Comparison of ENCODE assay signal across 8 cellular contexts in the genomic region with DNA sequence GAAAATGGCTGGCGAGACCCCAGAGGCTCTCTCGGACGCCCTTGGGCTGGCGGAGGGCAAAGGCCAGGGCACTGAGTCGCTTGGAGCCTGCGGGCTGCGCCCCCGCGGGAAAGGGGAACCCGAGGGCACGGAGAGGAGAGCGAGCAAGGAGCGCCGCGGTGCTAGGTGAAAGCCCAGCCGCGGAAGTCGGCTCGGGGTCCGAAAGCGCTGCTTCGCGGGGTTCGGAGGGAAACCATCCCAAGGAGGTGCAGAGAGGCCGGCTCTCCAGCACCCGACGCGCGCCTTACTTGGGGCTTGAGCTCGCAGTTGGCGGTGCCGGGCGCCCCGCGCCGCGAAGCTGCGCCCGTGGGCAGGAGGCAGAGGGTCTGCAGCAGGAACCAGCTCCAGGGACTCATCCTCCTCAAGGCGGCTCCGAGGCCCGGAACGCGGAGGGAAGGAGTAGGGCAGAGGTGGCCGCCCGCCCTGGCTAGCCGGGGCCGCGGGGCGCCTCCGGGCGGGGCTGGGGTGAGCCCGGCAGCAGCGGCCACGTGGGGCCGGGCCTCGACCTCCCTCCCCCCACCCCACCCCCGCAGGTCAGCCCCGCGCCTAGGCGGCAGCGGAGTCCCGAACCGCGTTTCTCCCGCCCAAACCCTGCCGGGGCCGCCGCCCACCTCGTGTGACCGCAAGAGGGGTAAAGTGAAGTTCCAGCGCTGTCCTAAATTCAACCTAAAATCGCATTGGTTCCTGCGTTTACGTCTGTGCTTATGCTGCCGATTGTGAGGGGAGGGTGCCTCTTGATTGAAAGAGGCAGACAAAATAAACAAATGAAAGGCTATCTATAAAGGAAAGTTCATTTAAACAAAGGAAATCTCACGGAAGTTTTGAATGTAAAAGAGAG. TPM values are rescaled to one million over a fixed set of nuclear protein-coding genes. Genes with fewer than 3 reads are reported as not detected.
DNase-seq lines count a peak whose midpoint lies in the region; ATAC-seq and TF ChIP-seq lines count a peak whose summit lies in the region.

A gene with protein sequence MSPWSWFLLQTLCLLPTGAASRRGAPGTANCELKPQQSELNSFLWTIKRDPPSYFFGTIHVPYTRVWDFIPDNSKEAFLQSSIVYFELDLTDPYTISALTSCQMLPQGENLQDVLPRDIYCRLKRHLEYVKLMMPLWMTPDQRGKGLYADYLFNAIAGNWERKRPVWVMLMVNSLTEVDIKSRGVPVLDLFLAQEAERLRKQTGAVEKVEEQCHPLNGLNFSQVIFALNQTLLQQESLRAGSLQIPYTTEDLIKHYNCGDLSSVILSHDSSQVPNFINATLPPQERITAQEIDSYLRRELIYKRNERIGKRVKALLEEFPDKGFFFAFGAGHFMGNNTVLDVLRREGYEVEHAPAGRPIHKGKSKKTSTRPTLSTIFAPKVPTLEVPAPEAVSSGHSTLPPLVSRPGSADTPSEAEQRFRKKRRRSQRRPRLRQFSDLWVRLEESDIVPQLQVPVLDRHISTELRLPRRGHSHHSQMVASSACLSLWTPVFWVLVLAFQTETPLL (minus strand): TSS at position 440 of the 877 bp plus-strand sequence. CDS start 45 bp downstream, at position 395.

- peak; percentile 57 to 73 for ATAC-seq in lower lobe of right lung
- ATAC-seq in GM21447 (IDR thresholded peaks at IDR 0.05; ENCODE audit: unreplicated experiment): no peak

- no peak within 1 kb of the TSS for H3K27ac Mint-ChIP-seq in chondrocyte (ENCODE audit: unreplicated experiment)

- H3K9me3 ChIP-seq in lower lobe of right lung: no peaks in the 10 kb centered on the region

- TF ChIP-seq CTCF in chondrocyte (IDR thresholded peaks at IDR 0.05) (no peak), lower lobe of right lung (IDR thresholded peaks at IDR 0.05) (no peak)

- H3K9me3 Mint-ChIP-seq in chondrocyte (ENCODE audit: low read depth): no peaks in the 10 kb centered on the region

- H3K4me1 Mint-ChIP-seq in chondrocyte (ENCODE audit: low read depth): peaks cover 42% of the 10 kb centered on the region

- H3K36me3 Mint-ChIP-seq in chondrocyte (ENCODE audit: low read depth): no peaks in the 10 kb centered on the region

- peaks cover 44% of the 10 kb centered on the region for H3K27me3 Mint-ChIP-seq in chondrocyte (ENCODE audit: low read depth)

- H3K27ac ChIP-seq in lower lobe of right lung: peak within 1 kb of the TSS; percentile 15

- H3K4me1 ChIP-seq in lower lobe of right lung: peaks cover 29% of the 10 kb centered on the region

- no peaks in the 10 kb centered on the region for H3K36me3 ChIP-seq in lower lobe of right lung

- H3K27me3 ChIP-seq in lower lobe of right lung (ENCODE audit: low read depth): peaks cover 18% of the 10 kb centered on the region

- peak; percentile 63 for DNase-seq in NK-92 treated with Interleukin-12 subunit alpha and Interleukin-12 subunit beta, amount 100 ng/mL, for 24 hours (lab: John Stamatoyannopoulos, UW)
- no peak for DNase-seq in NK-92 (lab: John Stamatoyannopoulos, UW; ENCODE audit: unreplicated experiment)
- DNase-seq in chondrocyte (ENCODE audit: low spot score): peak; percentile 82
- peak; percentile 69 for DNase-seq in lower lobe of right lung
- DNase-seq in stimulated activated naive CD4-positive, alpha-beta T cell (lab: John Stamatoyannopoulos, UW): peak; percentile 51 to 78 (median 64)
- no peak for DNase-seq in NCI-H1436 treated with DMSO at 0.1 percent for 48 hours (lab: John Stamatoyannopoulos, UW)

- H3K4me3 Mint-ChIP-seq in chondrocyte (ENCODE audit: unreplicated experiment): peak within 1 kb of the TSS; percentile 77

- intact Hi-C loops in T-helper 2 cell treated with Interferon-gamma antibody and Interleukin-4, amounts not matched to agents 100 ng/mL and 5 ng/mL, for 36 hours (cut with micrococcal nuclease): loop anchor here (1.0 kb wide), 3 partner anchors 44 to 422 kb away; a partner anchor contains a TSS
- intact Hi-C loops in lower lobe of right lung (cut with DNase I): no loop called here

- peak within 1 kb of the TSS; percentile 64 for H3K4me3 ChIP-seq in lower lobe of right lung

RNA-seq across cellular contexts. Expression of the gene that starts here (rescaled TPM):
- total RNA-seq in T-helper 2 cell treated with Interferon-gamma antibody and Interleukin-4, amounts not matched to agents 100 ng/mL and 5 ng/mL, for 36 hours: 64.9 and 67.5 TPM in 2 replicates
- total RNA-seq in chondrocyte: 0.37 to 1.2 TPM (median 0.82 TPM) in 3 replicates
- total RNA-seq in lower lobe of right lung: 5.4 TPM

Comparison
In these comparisons a context has a peak if more than half of its experiments do, and no peak if none do; other contexts are left out.
1. RNA of the gene that starts here (total RNA-seq): 64.9 to 67.5 TPM in T-helper 2 cell treated with Interferon-gamma antibody and Interleukin-4, amounts not matched to agents 100 ng/mL and 5 ng/mL, for 36 hours; 5.4 TPM in lower lobe of right lung (single experiment) and 0.37 to 1.2 TPM in chondrocyte; every median in the first group is over 10 times any median in the second.
2. DNase-seq: peak in NK-92 treated with Interleukin-12 subunit alpha and Interleukin-12 subunit beta, amount 100 ng/mL, for 24 hours (single experiment), chondrocyte (single experiment), lower lobe of right lung (single experiment) and stimulated activated naive CD4-positive, alpha-beta T cell (6 of 6); none in NK-92 (single experiment) and NCI-H1436 treated with DMSO at 0.1 percent for 48 hours (single experiment).